ENCODE assay signal across 9 cellular contexts in the genomic region with DNA sequence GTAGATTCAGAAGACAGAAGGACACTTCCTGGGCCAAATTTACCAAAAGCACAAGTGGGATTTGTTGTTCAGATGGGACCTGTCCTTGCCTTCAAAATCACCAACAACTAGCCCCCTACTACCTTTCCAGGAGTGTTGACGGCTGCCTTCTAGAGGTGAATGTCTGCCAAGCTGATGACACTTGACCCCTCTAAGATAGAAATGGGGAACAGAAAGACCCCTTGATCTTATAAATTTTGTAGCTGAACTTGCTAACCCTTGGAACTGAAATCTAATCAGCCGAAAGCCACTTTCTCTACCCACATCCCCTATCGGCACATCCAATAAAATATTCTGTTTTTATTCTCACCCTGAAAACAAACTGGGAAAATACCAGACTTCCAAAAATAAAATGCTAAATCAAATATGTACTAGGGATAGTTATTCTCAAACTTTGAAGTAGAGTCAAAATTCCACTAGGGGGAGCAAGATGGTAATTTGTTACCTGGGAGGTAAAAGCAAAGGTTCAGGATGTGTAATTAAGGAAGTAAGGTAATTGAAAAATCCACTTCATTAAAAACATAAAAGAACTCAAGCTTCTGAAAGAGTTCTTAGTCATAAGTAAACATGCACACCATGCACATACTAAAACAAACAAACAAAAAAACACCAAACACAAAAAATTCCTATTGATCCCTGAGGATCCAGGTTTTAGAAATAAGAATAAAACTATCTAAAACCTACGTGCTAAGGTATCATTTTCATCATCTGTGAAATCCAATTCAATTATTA.
DNase-seq lines count a peak whose midpoint lies in the region; ATAC-seq, FAIRE-seq and TF ChIP-seq lines count a peak whose summit lies in the region.
"Had no signal": no experiment of that assay in that cellular context is flagged by ENCODE, and none has a peak within 500 bp of the region (broad histone marks: within the 10 kb centered on the region; RNA-seq: fewer than 3 reads in every experiment).

No MANE protein-coding gene starts in this region.

- H3K27me3 Mint-ChIP-seq in CD4-positive, CD25-positive, alpha-beta regulatory T cell = no peaks in the 10 kb centered on the region

- no peak overlapping the region for H2AK5ac ChIP-seq in IMR-90 (ENCODE audit: low read depth, low read length)

- peaks cover 7% of the 10 kb centered on the region for H3K36me3 Mint-ChIP-seq in CD4-positive, CD25-positive, alpha-beta regulatory T cell

- H3K4me3 Mint-ChIP-seq in CD4-positive, CD25-positive, alpha-beta regulatory T cell = peak overlapping the region; percentile 33 to 64 (median 54)

- H4K8ac ChIP-seq in IMR-90 (ENCODE audit: low read depth in 2 of 2, low read length in 2 of 2) = no peak overlapping the region

- H2AFZ ChIP-seq in IMR-90 (replicated peaks; ENCODE audit: low read length, poor library complexity) = no peak overlapping the region

- CTCF ChIA-PET in IMR-90 (lab: Yijun Ruan, JAX) = interaction anchor here (0.6 to 2.7 kb wide), 10 partner anchors 13 to 392 kb away, joined by 3 to 17 read pairs (median 3); a partner anchor contains a TSS

- peaks cover 43 to 86% (median 67%) of the 10 kb centered on the region in 4 donors for H3K4me1 Mint-ChIP-seq in CD4-positive, CD25-positive, alpha-beta regulatory T cell

- POLR2A ChIA-PET in IMR-90 (lab: Charles Lee; ENCODE audit: unreplicated experiment) = no interaction called here

- no peak overlapping the region for H3K18ac ChIP-seq in IMR-90 (ENCODE audit: low read depth, low read length)

- no peak overlapping the region for H4K5ac ChIP-seq in IMR-90 (ENCODE audit: low read depth, low read length)

- intact Hi-C loops in IMR-90 (cut with micrococcal nuclease) = loop anchor here (1.0 to 5.0 kb wide), 3 partner anchors 79 to 187 kb away; a partner anchor contains a TSS

- H3K4me2 ChIP-seq in IMR-90 (ENCODE audit: low read depth, low read length) = no peak overlapping the region

- H3K79me1 ChIP-seq in IMR-90 (ENCODE audit: low read depth in 1 of 2, low read length in 2 of 2) = peaks cover 0 to 4% of the 10 kb centered on the region in 2 experiments; a peak in 1 of 4 replicates

- peak overlapping the region; percentile 55 to 98 (median 58) for H3K27ac Mint-ChIP-seq in CD4-positive, CD25-positive, alpha-beta regulatory T cell

- H4K91ac ChIP-seq in IMR-90 (ENCODE audit: insufficient read depth, low read depth, low read length) = no peak overlapping the region

- H3K9me3 Mint-ChIP-seq in CD4-positive, CD25-positive, alpha-beta regulatory T cell = no peaks in the 10 kb centered on the region

- TF ChIP-seq RAD21 in IMR-90 (IDR thresholded peaks at IDR 0.05; ENCODE audit: low read length) = peak; percentile 69

- ATAC-seq in CD4-positive, CD25-positive, alpha-beta regulatory T cell (ENCODE audit: low read depth in 2 of 2) = peak; percentile 36 to 49
- 0 out of 2 replicates have a peak, but pooled peaks have one; percentile 48 for ATAC-seq in IMR-90 (ENCODE audit: low read depth)

- H2BK5ac ChIP-seq in IMR-90 (ENCODE audit: low read depth, low read length, poor library complexity, severe bottlenecking) = no peak overlapping the region

- no peak overlapping the region for H3K4ac ChIP-seq in IMR-90 (ENCODE audit: low read depth, low read length)

- peak in 2 of 3 donors; percentile 73 to 75 for DNase-seq in CD4-positive, CD25-positive, alpha-beta regulatory T cell
- DNase-seq in GM18507 (ENCODE audit: extremely low spot score, insufficient read length, low read depth) (no peak), IMR-90 (peak; percentile 28), RKO (ENCODE audit: low spot score) (peak; percentile 36), coronary artery (ENCODE audit: low spot score) (no peak), middle frontal gyrus (ENCODE audit: extremely low spot score, low spot score) (peak; percentile 55), NK-92 (lab: John Stamatoyannopoulos, UW; ENCODE audit: unreplicated experiment) (no peak), epidermal melanocyte (ENCODE audit: insufficient read length, low spot score) (no peak)
- DNase-seq: left cardiac atrium had no signal

- dilution Hi-C loops in IMR-90 (cut with HindIII; ENCODE audit: low sequenced_read_pairs, unreplicated experiment) = no loop called here

- TF ChIP-seq CTCF in IMR-90 (conservative IDR thresholded peaks at IDR 0.05; ENCODE audit: low read depth, low read length) (peak; percentile 66), coronary artery (IDR thresholded peaks at IDR 0.05) (peak; percentile 40)

- no peak overlapping the region for H3K9ac ChIP-seq in IMR-90 (ENCODE audit: low read depth, low read length)

- no peak overlapping the region for H3K56ac ChIP-seq in IMR-90 (ENCODE audit: extremely low read depth, insufficient read depth, low read length)

- no peak overlapping the region for H2AK9ac ChIP-seq in IMR-90 (replicated peaks; ENCODE audit: low read depth, low read length, poor library complexity)

- TF ChIP-seq POLR2A in IMR-90 (IDR thresholded peaks at IDR 0.05; ENCODE audit: low read depth, low read length) = no peak

- no peak overlapping the region for H2BK120ac ChIP-seq in IMR-90 (ENCODE audit: low read depth, low read length)

- H3K4me3 ChIP-seq in CD4-positive, CD25-positive, alpha-beta regulatory T cell (ENCODE audit: low read depth, low read length) = peak overlapping the region; percentile 59
- H3K4me3 ChIP-seq in IMR-90 (ENCODE audit: insufficient read depth, low read depth, low read length) (no peak overlapping the region), coronary artery (no peak overlapping the region)

- H3K14ac ChIP-seq in IMR-90 (replicated peaks; ENCODE audit: low read depth, low read length) = no peak overlapping the region

- H3K4me1 ChIP-seq in CD4-positive, CD25-positive, alpha-beta regulatory T cell (ENCODE audit: control insufficient read depth, insufficient read depth, low read length, poor library complexity, severe bottlenecking) = peaks cover 54% of the 10 kb centered on the region
- no peaks in the 10 kb centered on the region for H3K4me1 ChIP-seq in IMR-90 (ENCODE audit: control insufficient read depth, insufficient read depth, low read length)

- in situ Hi-C loops in IMR-90 (cut with MboI; ENCODE audit: low sequenced_read_pairs) = loop anchor here (5.0 kb wide), 1 partner anchor 191 kb away; no protein-coding TSS in a partner anchor

- H2BK20ac ChIP-seq in IMR-90 (ENCODE audit: low read depth, low read length) = no peak overlapping the region

- WGBS in IMR-90 (ENCODE audit: extremely low coverage in 2 of 2, insufficient read length in 1 of 2), 2 experiments = no CpG with 5 or more reads among the region's 4 CpGs

- H2BK15ac ChIP-seq in IMR-90 (ENCODE audit: low read depth, low read length) = no peak overlapping the region

- H4K20me1 ChIP-seq in IMR-90 (ENCODE audit: insufficient read depth, low read length) = no peaks in the 10 kb centered on the region

- no peaks in the 10 kb centered on the region; the same call in 1 of the 2 replicates for H3K9me1 ChIP-seq in IMR-90 (ENCODE audit: insufficient read depth, low read length)

- no TSS peak for BruUV-seq in IMR-90 (replicated peaks; lab: Mats Ljungman, UMichigan)

- H3K36me3 ChIP-seq in CD4-positive, CD25-positive, alpha-beta regulatory T cell (ENCODE audit: control insufficient read depth, insufficient read depth, low read length) = peaks cover under 1% of the 10 kb centered on the region
- H3K36me3 ChIP-seq in IMR-90 (ENCODE audit: control insufficient read depth, insufficient read depth, low read length) = no peaks in the 10 kb centered on the region

- no peaks in the 10 kb centered on the region for H3K27me3 ChIP-seq in CD4-positive, CD25-positive, alpha-beta regulatory T cell (ENCODE audit: control insufficient read depth, insufficient read depth, low read length)
- no peaks in the 10 kb centered on the region for H3K27me3 ChIP-seq in IMR-90 (ENCODE audit: control insufficient read depth, insufficient read depth, low read length)

- H3K27ac ChIP-seq in CD4-positive, CD25-positive, alpha-beta regulatory T cell (ENCODE audit: insufficient read depth, low read length, poor library complexity, severe bottlenecking) = peak overlapping the region; percentile 85
- H3K27ac ChIP-seq in IMR-90 (ENCODE audit: insufficient read depth, low read length) = no peak overlapping the region
- H3K27ac ChIP-seq in coronary artery = no peak overlapping the region

- FAIRE-seq in GM18507 (lab: Jason Lieb, UNC) = peak; percentile 82

- H3K9me3 ChIP-seq in CD4-positive, CD25-positive, alpha-beta regulatory T cell (ENCODE audit: control insufficient read depth in 2 of 2, low read length in 2 of 2) = no peaks in the 10 kb centered on the region
- H3K9me3 ChIP-seq in IMR-90 (ENCODE audit: control insufficient read depth, insufficient read depth, low read length) = no peaks in the 10 kb centered on the region

- H3K23ac ChIP-seq in IMR-90 (ENCODE audit: low read depth, low read length) = no peak overlapping the region

TF ChIP-seq in IMR-90, 13 proteins besides CTCF, POLR2A, EP300 and RAD21:
- TF ChIP-seq CHD1 (IDR thresholded peaks at IDR 0.05; ENCODE audit: low read depth, low read length) = no peak
- TF ChIP-seq SMC3 (IDR thresholded peaks at IDR 0.05; ENCODE audit: low read depth, low read length) = peak; percentile 86

Comparison
In these comparisons a context has a peak if more than half of its experiments do, and no peak if none do; other contexts are left out.
1. DNase-seq: peak in CD4-positive, CD25-positive, alpha-beta regulatory T cell (2 of 3), IMR-90 (single experiment), RKO (single experiment) and middle frontal gyrus (single experiment); none in GM18507 (single experiment), coronary artery (single experiment), NK-92 (single experiment) and epidermal melanocyte (single experiment).